In genomic region chr11:1082728-1083620, GRCh38 we compare ENCODE assay signal across 22 cellular contexts. TPM values are rescaled to one million over a fixed set of nuclear protein-coding genes. Genes with fewer than 3 reads are reported as not detected.
DNase-seq lines count a peak whose midpoint lies in the region; ATAC-seq, FAIRE-seq and TF ChIP-seq lines count a peak whose summit lies in the region.
"Had no signal": no experiment of that assay in that cellular context is flagged by ENCODE, and none has a peak within 500 bp of the region (broad histone marks: within the 10 kb centered on the region; RNA-seq: fewer than 3 reads in every experiment).

No MANE protein-coding gene starts in this region.

- ATAC-seq in RWPE2 (ENCODE audit: low read depth), result no peak
- ATAC-seq in left ventricle myocardium superior, result no peak
- ATAC-seq in GM21390 (IDR thresholded peaks at IDR 0.05; ENCODE audit: unreplicated experiment), result no peak
- ATAC-seq: stimulated activated naive CD8-positive, alpha-beta T cell treated with anti-CD3 and anti-CD28 coated beads, Interleukin-15, amount 100 ng/mL, for 72 hours had no signal

- FAIRE-seq in H54 (lab: Jason Lieb, UNC), result no peak
- FAIRE-seq: small intestine had no signal

- H3K27ac ChIP-seq in RWPE2 (ENCODE audit: poor library complexity, severe bottlenecking), result no peak overlapping the region
- H3K27ac ChIP-seq: hepatocyte, transverse colon had no signal

- no peaks in the 10 kb centered on the region for H3K36me3 ChIP-seq in RWPE2 (ENCODE audit: low read depth)
- H3K36me3 ChIP-seq: HAP-1, transverse colon had no signal

- no peak for TF ChIP-seq POLR2A in H54 (IDR thresholded peaks at IDR 0.05; ENCODE audit: low read depth, low read length)

- no peak overlapping the region for H3K4me3 ChIP-seq in RWPE2 (ENCODE audit: severe bottlenecking)
- H3K4me3 ChIP-seq: HAP-1, hepatocyte, transverse colon had no signal

- H3K4me1 ChIP-seq in RWPE2 (ENCODE audit: insufficient read depth, poor library complexity, severe bottlenecking), result peaks cover 15% of the 10 kb centered on the region
- H3K4me1 ChIP-seq: HAP-1, transverse colon had no signal

- peak; percentile 48 for DNase-seq in H54 (ENCODE audit: insufficient read length, low spot score)
- peak; percentile 53 for DNase-seq in RWPE2 (ENCODE audit: low spot score)
- DNase-seq in left ventricle myocardium superior, result peak; percentile 21
- peak; percentile 78 for DNase-seq in posterior vena cava (ENCODE audit: low spot score)
- DNase-seq in 8988T, result no peak
- no peak for DNase-seq in Kasumi-1 (lab: John Stamatoyannopoulos, UW)
- DNase-seq: activated CD4-positive, alpha-beta T cell treated with anti-CD3 and anti-CD28 coated beads, Interleukin-2, amount 10 ng/mL, durations not matched to agents 7 days and 5 days; AML-193; amniotic stem cell; DND-41; NCI-H1092; NCI-H69; small intestine; stimulated activated CD4-positive, alpha-beta T cell treated with anti-CD3 and anti-CD28 coated beads, Interleukin-2, amount 100 ng/mL, for 48 hours; transverse colon had no signal

- H3K9me3 ChIP-seq in RWPE2 (ENCODE audit: severe bottlenecking), result no peaks in the 10 kb centered on the region
- H3K9me3 ChIP-seq: HAP-1, transverse colon had no signal

- no peak for TF ChIP-seq CTCF in RWPE2 (IDR thresholded peaks at IDR 0.05; ENCODE audit: poor library complexity, severe bottlenecking)

- no peaks in the 10 kb centered on the region for H3K27me3 ChIP-seq in RWPE2 (ENCODE audit: insufficient read depth, poor library complexity, severe bottlenecking)
- H3K27me3 ChIP-seq: hepatocyte had no signal

- intact Hi-C loops in left ventricle myocardium superior (cut with micrococcal nuclease), result no loop called here
- intact Hi-C loops in posterior vena cava (cut with DNase I), result no loop called here

RNA-seq across cellular contexts. Expression of gene MUC2, which starts 8.3 kb away (rescaled TPM):
- total RNA-seq in left ventricle myocardium superior (not detected), posterior vena cava (under 1 TPM in 1 of 2 donors, not detected in 1; 0.05 TPM)
- total RNA-seq: activated CD4-positive, alpha-beta T cell treated with anti-CD3 and anti-CD28 coated beads, Interleukin-2, amount 10 ng/mL, durations not matched to agents 7 days and 5 days; dermis microvascular lymphatic vessel endothelial cell; fibroblast of villous mesenchyme; osteocyte had no signal

RNA-seq across cellular contexts. Expression of gene MUC6, which starts 46.5 kb away (rescaled TPM):
- total RNA-seq in left ventricle myocardium superior (not detected), posterior vena cava (not detected)
- total RNA-seq: activated CD4-positive, alpha-beta T cell treated with anti-CD3 and anti-CD28 coated beads, Interleukin-2, amount 10 ng/mL, durations not matched to agents 7 days and 5 days; dermis microvascular lymphatic vessel endothelial cell; fibroblast of villous mesenchyme; hepatocyte; osteocyte; transverse colon had no signal

Comparison
In these comparisons a context has a peak if more than half of its experiments do, and no peak if none do; other contexts are left out.
1. DNase-seq: peak in H54 (single experiment), RWPE2 (single experiment), left ventricle myocardium superior (single experiment) and posterior vena cava (single experiment); none in 8988T (single experiment) and Kasumi-1 (0 of 2).